In genomic region chr6:99836471-99836870, GRCh38 we compare ENCODE assay signal across 23 cellular contexts.
DNase-seq lines count a peak whose midpoint lies in the region; ATAC-seq, FAIRE-seq and TF ChIP-seq lines count a peak whose summit lies in the region.
"Had no signal": no experiment of that assay in that cellular context is flagged by ENCODE, and none has a peak within 500 bp of the region (broad histone marks: within the 10 kb centered on the region; RNA-seq: fewer than 3 reads in every experiment).

No MANE protein-coding gene starts in this region.

- no peaks in the 10 kb centered on the region for H3K36me3 ChIP-seq in kidney (ENCODE audit: control insufficient read depth in 1 of 2, insufficient read depth in 2 of 2, low read length in 2 of 2)
- H3K36me3 ChIP-seq: BE2C had no signal

- no peaks in the 10 kb centered on the region for H3K9me3 Mint-ChIP-seq in stimulated activated effector memory CD8-positive, alpha-beta T cell treated with anti-CD3 and anti-CD28 coated beads, Interleukin-12 subunit alpha, Interleukin-12 subunit beta, amount 100 ng/mL, for 72 hours
- H3K9me3 Mint-ChIP-seq: CD4-positive, alpha-beta T cell had no signal

- ATAC-seq in GM19023 (IDR thresholded peaks at IDR 0.05; ENCODE audit: unreplicated experiment) = no peak
- no peak for ATAC-seq in GM19351 (IDR thresholded peaks at IDR 0.05; ENCODE audit: unreplicated experiment)
- ATAC-seq in stimulated activated effector memory CD8-positive, alpha-beta T cell treated with anti-CD3 and anti-CD28 coated beads, Interleukin-12 subunit alpha, Interleukin-12 subunit beta, amount 100 ng/mL, for 72 hours = no peak
- ATAC-seq: HCT116, Panc1 had no signal

- H3K4me3 ChIP-seq in kidney (ENCODE audit: low read length in 2 of 2) = no peak overlapping the region
- H3K4me3 ChIP-seq: GM23248 had no signal

- no peak overlapping the region for H3K27ac Mint-ChIP-seq in stimulated activated effector memory CD8-positive, alpha-beta T cell treated with anti-CD3 and anti-CD28 coated beads, Interleukin-12 subunit alpha, Interleukin-12 subunit beta, amount 100 ng/mL, for 72 hours
- H3K27ac Mint-ChIP-seq: CD4-positive, alpha-beta T cell; IgD-negative memory B cell had no signal

- no peaks in the 10 kb centered on the region for H3K4me1 ChIP-seq in kidney (ENCODE audit: control insufficient read depth in 1 of 2, insufficient read depth in 1 of 2, low read depth in 1 of 2, low read length in 2 of 2)
- H3K4me1 ChIP-seq: BE2C had no signal

- H3K36me3 Mint-ChIP-seq in stimulated activated effector memory CD8-positive, alpha-beta T cell treated with anti-CD3 and anti-CD28 coated beads, Interleukin-12 subunit alpha, Interleukin-12 subunit beta, amount 100 ng/mL, for 72 hours = no peaks in the 10 kb centered on the region
- H3K36me3 Mint-ChIP-seq: IgD-negative memory B cell had no signal

- intact Hi-C loops in kidney (cut with DNase I) = no loop called here

- H3K27ac ChIP-seq in epithelial cell of prostate (peak overlapping the region; percentile 73), kidney (ENCODE audit: low read depth in 2 of 2, low read length in 2 of 2) (no peak overlapping the region)
- H3K27ac ChIP-seq: 22Rv1, GM23248 had no signal

- DNase-seq in DMS 273 (lab: John Stamatoyannopoulos, UW; ENCODE audit: unreplicated experiment) (peak; percentile 8), DMS 273 treated with DMSO at 0.1 percent for 48 hours (lab: John Stamatoyannopoulos, UW) (no peak), KBM-7 (peak; percentile 4), epithelial cell of prostate (ENCODE audit: low read depth, low spot score) (peak; percentile 37), kidney (no peak)
- no peak for DNase-seq in stimulated activated effector memory CD8-positive, alpha-beta T cell treated with anti-CD3 and anti-CD28 coated beads, Interleukin-12 subunit alpha, Interleukin-12 subunit beta, amount 100 ng/mL, for 72 hours (ENCODE audit: low spot score in 2 of 2)
- DNase-seq: BE2C; Calu3; CD4-positive, alpha-beta T cell; DMS79; GM23248; NCI-H1417 treated with DMSO at 0.1 percent for 48 hours; NCI-H1930; NCI-H510A treated with DMSO at 0.1 percent for 48 hours; Right ventricle myocardium superior; SK-N-SH had no signal

- no peaks in the 10 kb centered on the region for H3K9me3 ChIP-seq in kidney (ENCODE audit: control insufficient read depth in 1 of 2, low read length in 2 of 2)
- H3K9me3 ChIP-seq: BE2C, SK-N-SH had no signal

- H3K4me3 Mint-ChIP-seq in stimulated activated effector memory CD8-positive, alpha-beta T cell treated with anti-CD3 and anti-CD28 coated beads, Interleukin-12 subunit alpha, Interleukin-12 subunit beta, amount 100 ng/mL, for 72 hours = no peak overlapping the region
- H3K4me3 Mint-ChIP-seq: CD4-positive, alpha-beta T cell; IgD-negative memory B cell had no signal

- H3K4me1 Mint-ChIP-seq in stimulated activated effector memory CD8-positive, alpha-beta T cell treated with anti-CD3 and anti-CD28 coated beads, Interleukin-12 subunit alpha, Interleukin-12 subunit beta, amount 100 ng/mL, for 72 hours = no peaks in the 10 kb centered on the region

- no peak for TF ChIP-seq CTCF in kidney (IDR thresholded peaks at IDR 0.05; ENCODE audit: borderline replicate concordance, extremely low read depth, insufficient read depth)

- in situ Hi-C loops in KBM-7 (cut with MboI; ENCODE audit: low pct_unique_long_range_greater_than_20kb, low sequenced_read_pairs) = no loop called here

- H3K9ac ChIP-seq in kidney (ENCODE audit: low read length in 2 of 2) = no peak overlapping the region
- H3K9ac ChIP-seq: GM23248, SK-N-SH had no signal

- FAIRE-seq in kidney (lab: Jason Lieb, UNC) = peak; percentile 8
- FAIRE-seq: G401.6 had no signal

Comparison
In these comparisons a context has a peak if more than half of its experiments do, and no peak if none do; other contexts are left out.
1. DNase-seq: peak in DMS 273 (single experiment), KBM-7 (single experiment) and epithelial cell of prostate (single experiment); none in DMS 273 treated with DMSO at 0.1 percent for 48 hours (single experiment), kidney (single experiment) and stimulated activated effector memory CD8-positive, alpha-beta T cell treated with anti-CD3 and anti-CD28 coated beads, Interleukin-12 subunit alpha, Interleukin-12 subunit beta, amount 100 ng/mL, for 72 hours (0 of 2).